15 cellular contexts compared by ENCODE assay signal in genomic region chr6:83169511-83169910, GRCh38. TPM values are rescaled to one million over a fixed set of nuclear protein-coding genes. Genes with fewer than 3 reads are reported as not detected.
A peak's percentile ranks its signal among the peaks of the same experiment; 100 is the strongest.
DNase-seq lines count a peak whose midpoint lies in the region; ATAC-seq and TF ChIP-seq lines count a peak whose summit lies in the region.
"Had no signal": no experiment of that assay in that cellular context is flagged by ENCODE, and none has a peak within 500 bp of the region (broad histone marks: within the 10 kb centered on the region; RNA-seq: fewer than 3 reads in every experiment).

No MANE protein-coding gene starts in this region.

- H3K27ac ChIP-seq in esophagus muscularis mucosa (replicated peaks in 1 of 4) = no peak overlapping the region
- H3K27ac ChIP-seq: C4-2B, KMS-11, PC-9, SK-N-MC had no signal

- peak overlapping the region; percentile 52 for H3K27ac Mint-ChIP-seq in stimulated activated effector memory CD8-positive, alpha-beta T cell treated with anti-CD3 and anti-CD28 coated beads, Interleukin-12 subunit alpha, Interleukin-12 subunit beta, amount 100 ng/mL, for 72 hours

- no peaks in the 10 kb centered on the region for H3K27me3 ChIP-seq in esophagus muscularis mucosa
- H3K27me3 ChIP-seq: MG63 had no signal

- no peak overlapping the region for H3K4me3 ChIP-seq in esophagus muscularis mucosa
- H3K4me3 ChIP-seq: MG63, PC-9, SK-N-MC had no signal

- ATAC-seq in stimulated activated effector memory CD8-positive, alpha-beta T cell treated with anti-CD3 and anti-CD28 coated beads, Interleukin-12 subunit alpha, Interleukin-12 subunit beta, amount 100 ng/mL, for 72 hours = no peak
- no peak for ATAC-seq in HG02852 (IDR thresholded peaks at IDR 0.05; ENCODE audit: unreplicated experiment)

- no peak for TF ChIP-seq POLR2A in esophagus muscularis mucosa (IDR thresholded peaks at IDR 0.05; ENCODE audit: low read depth)

- H3K4me3 Mint-ChIP-seq in stimulated activated effector memory CD8-positive, alpha-beta T cell treated with anti-CD3 and anti-CD28 coated beads, Interleukin-12 subunit alpha, Interleukin-12 subunit beta, amount 100 ng/mL, for 72 hours = no peak overlapping the region

- H3K4me1 Mint-ChIP-seq in stimulated activated effector memory CD8-positive, alpha-beta T cell treated with anti-CD3 and anti-CD28 coated beads, Interleukin-12 subunit alpha, Interleukin-12 subunit beta, amount 100 ng/mL, for 72 hours = no peaks in the 10 kb centered on the region

- intact Hi-C loops in esophagus muscularis mucosa (cut with DNase I) = no loop called here

- TF ChIP-seq CTCF in esophagus muscularis mucosa (IDR thresholded peaks at IDR 0.05) = no peak

- 33% methylated on average over 1 of the region's 1 CpG for WGBS in esophagus muscularis mucosa

- no peak for TF ChIP-seq EP300 in esophagus muscularis mucosa (IDR thresholded peaks at IDR 0.05)

- in situ Hi-C loops in G401 (cut with HindIII; ENCODE audit: low sequenced_read_pairs) = no loop called here

- peaks cover 96% of the 10 kb centered on the region for H3K36me3 Mint-ChIP-seq in stimulated activated effector memory CD8-positive, alpha-beta T cell treated with anti-CD3 and anti-CD28 coated beads, Interleukin-12 subunit alpha, Interleukin-12 subunit beta, amount 100 ng/mL, for 72 hours

- H3K9me3 ChIP-seq in esophagus muscularis mucosa = no peaks in the 10 kb centered on the region
- H3K9me3 ChIP-seq: MG63 had no signal

- H3K9me3 Mint-ChIP-seq in stimulated activated effector memory CD8-positive, alpha-beta T cell treated with anti-CD3 and anti-CD28 coated beads, Interleukin-12 subunit alpha, Interleukin-12 subunit beta, amount 100 ng/mL, for 72 hours = no peaks in the 10 kb centered on the region

- DNase-seq in G401 (ENCODE audit: low spot score) (peak; percentile 74), astrocyte of the hippocampus (ENCODE audit: low read depth, low spot score) (peak; percentile 57), medulla oblongata (ENCODE audit: extremely low spot score) (peak; percentile 22), activated T-cell treated with anti-CD3 and anti-CD28 coated beads for 4 hours (no peak), esophagus muscularis mucosa (ENCODE audit: extremely low spot score) (no peak)
- DNase-seq in stimulated activated effector memory CD8-positive, alpha-beta T cell treated with anti-CD3 and anti-CD28 coated beads, Interleukin-12 subunit alpha, Interleukin-12 subunit beta, amount 100 ng/mL, for 72 hours (ENCODE audit: low spot score in 2 of 2) = no peak
- DNase-seq: MG63, NCI-H1092 treated with DMSO at 0.1 percent for 48 hours, NCI-H187, NCI-H446, PC-9 had no signal

- H3K36me3 ChIP-seq in esophagus muscularis mucosa = peaks cover 40 to 99% (median 90%) of the 10 kb centered on the region in 4 donors

- peaks cover 0 to 9% (median 3%) of the 10 kb centered on the region in 4 donors for H3K4me1 ChIP-seq in esophagus muscularis mucosa

RNA-seq across cellular contexts. Expression of gene PGM3, which starts 23.6 kb away (rescaled TPM):
- total RNA-seq in G401 (2014; rRNA removed; shearing (Covaris generic)) = 23.1 and 51.9 TPM in 2 replicates
- total RNA-seq in esophagus muscularis mucosa = 10 to 100 TPM in 1 of 4 donors, 1 to 10 TPM in 3; 7.1 to 15.4 (median 8.9) TPM

RNA-seq across cellular contexts. Expression of gene RWDD2A, which starts 23.6 kb away (rescaled TPM):
- total RNA-seq in G401 (2014; rRNA removed; shearing (Covaris generic)) = 3.9 and 5.5 TPM in 2 replicates
- 1 to 10 TPM; 2.5 to 4.5 (median 3.1) TPM for total RNA-seq in esophagus muscularis mucosa

Comparison
In these comparisons a context has a peak if more than half of its experiments do, and no peak if none do; other contexts are left out.
1. DNase-seq: peak in G401 (single experiment), astrocyte of the hippocampus (single experiment) and medulla oblongata (single experiment); none in stimulated activated effector memory CD8-positive, alpha-beta T cell treated with anti-CD3 and anti-CD28 coated beads, Interleukin-12 subunit alpha, Interleukin-12 subunit beta, amount 100 ng/mL, for 72 hours (0 of 2), activated T-cell treated with anti-CD3 and anti-CD28 coated beads for 4 hours (single experiment) and esophagus muscularis mucosa (single experiment).